Comparison of ENCODE assay signal across 16 cellular contexts in genomic region chr4:136383126-136383525, GRCh38.
DNase-seq lines count a peak whose midpoint lies in the region; TF ChIP-seq lines count a peak whose summit lies in the region.
"Had no signal": no experiment of that assay in that cellular context is flagged by ENCODE, and none has a peak within 500 bp of the region (broad histone marks: within the 10 kb centered on the region; RNA-seq: fewer than 3 reads in every experiment).

No MANE protein-coding gene starts in this region.

- TF ChIP-seq CTCF in A673 (conservative IDR thresholded peaks at IDR 0.05; ENCODE audit: low read depth, low read length), result no peak
- no peak for TF ChIP-seq CTCF in astrocyte of the spinal cord (IDR thresholded peaks at IDR 0.05; ENCODE audit: low read depth, low read length)
- no peak for TF ChIP-seq CTCF in CD14-positive monocyte (IDR thresholded peaks at IDR 0.05)
- TF ChIP-seq CTCF in suprapubic skin (IDR thresholded peaks at IDR 0.05), result no peak

- H3K9me3 ChIP-seq in A673 (ENCODE audit: low read depth, low read length, poor library complexity, severe bottlenecking) (no peaks in the 10 kb centered on the region), suprapubic skin (no peaks in the 10 kb centered on the region)

- H3K27me3 Mint-ChIP-seq in CD14-positive monocyte (ENCODE audit: low read depth in 3 of 3), result no peaks in the 10 kb centered on the region
- H3K27me3 Mint-ChIP-seq: CD4-positive, alpha-beta memory T cell had no signal

- no peaks in the 10 kb centered on the region for H3K4me1 Mint-ChIP-seq in CD14-positive monocyte
- H3K4me1 Mint-ChIP-seq: CD4-positive, alpha-beta memory T cell had no signal

- TF ChIP-seq POLR2A in suprapubic skin (IDR thresholded peaks at IDR 0.05), result no peak

- WGBS in suprapubic skin, result 100% methylated on average over 1 of the region's 1 CpG

- no TSS peak for BruUV-seq in A673 (replicated peaks; lab: Mats Ljungman, UMichigan)

- no peak overlapping the region for H3K4me3 Mint-ChIP-seq in CD14-positive monocyte
- H3K4me3 Mint-ChIP-seq: CD4-positive, alpha-beta memory T cell had no signal

- H3K36me3 Mint-ChIP-seq in CD14-positive monocyte, result no peaks in the 10 kb centered on the region
- H3K36me3 Mint-ChIP-seq: CD4-positive, alpha-beta memory T cell had no signal

- in situ Hi-C loops in astrocyte of the spinal cord (cut with HindIII; ENCODE audit: low sequenced_read_pairs), result no loop called here

- H3K36me3 ChIP-seq in A673 (ENCODE audit: insufficient read depth, low read length, poor library complexity, severe bottlenecking) (no peaks in the 10 kb centered on the region), suprapubic skin (no peaks in the 10 kb centered on the region)

- no peak overlapping the region for H3K27ac ChIP-seq in A673 (ENCODE audit: low read depth, low read length, poor library complexity, severe bottlenecking)
- no peak overlapping the region for H3K27ac ChIP-seq in suprapubic skin

- intact Hi-C loops in A673 (cut with micrococcal nuclease; ENCODE audit: unreplicated experiment), result no loop called here
- intact Hi-C loops in CD14-positive monocyte (cut with micrococcal nuclease), result no loop called here

- H3K9me3 Mint-ChIP-seq in CD14-positive monocyte, result peaks cover 0 to 2% (median 0%) of the 10 kb centered on the region in 7 donors

- no peaks in the 10 kb centered on the region for H3K4me1 ChIP-seq in A673 (ENCODE audit: insufficient read depth, low read length, poor library complexity, severe bottlenecking)
- H3K4me1 ChIP-seq in suprapubic skin, result no peaks in the 10 kb centered on the region

- H3K27me3 ChIP-seq in A673 (replicated peaks; ENCODE audit: insufficient read depth, low read depth, low read length, poor library complexity), result no peaks in the 10 kb centered on the region
- no peaks in the 10 kb centered on the region for H3K27me3 ChIP-seq in suprapubic skin

- POLR2A ChIA-PET in A673 (lab: Charles Lee; ENCODE audit: low non-redundant PET), result no interaction called here

- no peak overlapping the region for H3K27ac Mint-ChIP-seq in CD14-positive monocyte
- H3K27ac Mint-ChIP-seq: CD4-positive, alpha-beta memory T cell had no signal

- no peak overlapping the region for H3K4me3 ChIP-seq in A673 (ENCODE audit: low read depth, low read length, poor library complexity, severe bottlenecking)
- H3K4me3 ChIP-seq in astrocyte of the spinal cord (ENCODE audit: low read depth, low read length), result no peak overlapping the region
- no peak overlapping the region for H3K4me3 ChIP-seq in suprapubic skin

- DNase-seq in A673 (ENCODE audit: low spot score), result peak; percentile 60
- DNase-seq in NCI-H446 treated with DMSO at 0.1 percent for 48 hours (lab: John Stamatoyannopoulos, UW), result peak; percentile 52
- peak; percentile 78 for DNase-seq in astrocyte of the spinal cord (ENCODE audit: low read depth, low spot score)
- peak; percentile 46 for DNase-seq in iris pigment epithelial cell (ENCODE audit: low read depth)
- DNase-seq in activated CD4-positive, alpha-beta T cell treated with anti-CD3 and anti-CD28 coated beads for 4 hours, result no peak
- no peak for DNase-seq in CD14-positive monocyte (ENCODE audit: low spot score)
- DNase-seq in SIG-M5 (lab: John Stamatoyannopoulos, UW), result no peak
- DNase-seq in suprapubic skin (ENCODE audit: low spot score in 2 of 2), result no peak
- DNase-seq: CD4-positive, alpha-beta memory T cell; GOT3; MM.1S; NCI-H1092; NCI-H2081 treated with DMSO at 0.1 percent for 48 hours; NCI-H510A; NCI-H774; SHP77 had no signal

- TF ChIP-seq EP300 in suprapubic skin (IDR thresholded peaks at IDR 0.05), result no peak

- CTCF ChIA-PET in A673 (lab: Charles Lee), result no interaction called here

Comparison
In these comparisons a context has a peak if more than half of its experiments do, and no peak if none do; other contexts are left out.
1. DNase-seq: peak in A673 (single experiment), NCI-H446 treated with DMSO at 0.1 percent for 48 hours (single experiment), astrocyte of the spinal cord (single experiment) and iris pigment epithelial cell (single experiment); none in activated CD4-positive, alpha-beta T cell treated with anti-CD3 and anti-CD28 coated beads for 4 hours (0 of 2), CD14-positive monocyte (single experiment), SIG-M5 (single experiment) and suprapubic skin (0 of 2).